Comparison of ENCODE assay signal across 18 cellular contexts in the genomic region with DNA sequence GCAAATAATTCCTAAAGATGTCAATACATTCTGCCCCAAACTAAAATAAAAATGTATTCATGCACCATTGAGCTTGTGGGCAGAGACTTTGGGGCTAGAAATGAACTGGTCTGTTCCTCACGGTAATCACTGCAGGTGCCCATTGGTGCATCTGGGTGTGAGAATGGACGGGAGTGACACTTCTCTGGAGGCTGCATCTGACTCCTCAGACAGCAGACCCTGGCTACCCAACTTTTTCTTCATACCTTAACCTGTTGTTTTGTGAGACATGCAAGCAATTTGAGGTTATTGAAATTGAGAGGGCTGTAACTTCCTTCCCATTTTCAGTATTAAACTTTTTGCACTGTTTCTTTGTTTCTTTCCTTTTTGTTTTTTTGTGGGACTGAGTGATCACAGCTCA.
DNase-seq lines count a peak whose midpoint lies in the region; ATAC-seq and TF ChIP-seq lines count a peak whose summit lies in the region.
"Had no signal": no experiment of that assay in that cellular context is flagged by ENCODE, and none has a peak within 500 bp of the region (broad histone marks: within the 10 kb centered on the region; RNA-seq: fewer than 3 reads in every experiment).

No MANE protein-coding gene starts in this region.

- H3K4me3 ChIP-seq in lower leg skin (ENCODE audit: low read depth, poor library complexity, severe bottlenecking): no peak overlapping the region
- H3K4me3 ChIP-seq: K562, mucosa of descending colon, psoas muscle had no signal

- no peaks in the 10 kb centered on the region for H3K9me3 Mint-ChIP-seq in activated B cell treated with CpG ODN at 0.5 μM for 24 hours
- H3K9me3 Mint-ChIP-seq: activated naive CD8-positive, alpha-beta T cell treated with anti-CD3 and anti-CD28 coated beads for 36 hours; CD8-positive, alpha-beta T cell; T-helper 1 cell treated with Interleukin-12 subunit alpha and Interleukin-12 subunit beta and Interleukin-4 antibody, amounts not matched to agents 30 μg/mL and 1 μg/mL, for 36 hours had no signal

- ATAC-seq in GM18907 (IDR thresholded peaks at IDR 0.05; ENCODE audit: unreplicated experiment) (peak; percentile 42), GM21528 (IDR thresholded peaks at IDR 0.05; ENCODE audit: low FRiP score, unreplicated experiment) (peak; percentile 52), HG03095 (IDR thresholded peaks at IDR 0.05; ENCODE audit: unreplicated experiment) (peak; percentile 28), activated B cell treated with CpG ODN at 0.5 μM for 24 hours (ENCODE audit: low read depth) (peak; percentile 59)
- ATAC-seq: CD8-positive, alpha-beta T cell; HCT116; K562; mucosa of descending colon; psoas muscle had no signal

- no peaks in the 10 kb centered on the region for H3K27me3 Mint-ChIP-seq in activated B cell treated with CpG ODN at 0.5 μM for 24 hours
- H3K27me3 Mint-ChIP-seq: activated naive CD8-positive, alpha-beta T cell treated with anti-CD3 and anti-CD28 coated beads for 36 hours had no signal

- POLR2A ChIA-PET in activated B cell treated with CpG ODN at 0.5 μM for 24 hours (lab: Charles Lee): interaction anchor here (0.6 kb wide), 2 partner anchors 21 to 867 kb away, joined by 3 to 7 read pairs; no protein-coding TSS in a partner anchor

- peak overlapping the region; percentile 80 for H3K27ac Mint-ChIP-seq in activated B cell treated with CpG ODN at 0.5 μM for 24 hours
- H3K27ac Mint-ChIP-seq: activated naive CD8-positive, alpha-beta T cell treated with anti-CD3 and anti-CD28 coated beads for 36 hours; CD8-positive, alpha-beta T cell; T-helper 1 cell treated with Interleukin-12 subunit alpha and Interleukin-12 subunit beta and Interleukin-4 antibody, amounts not matched to agents 30 μg/mL and 1 μg/mL, for 36 hours had no signal

- no peak for TF ChIP-seq CTCF in activated B cell treated with CpG ODN at 0.5 μM for 24 hours (IDR thresholded peaks at IDR 0.05)
- no peak for TF ChIP-seq CTCF in lower leg skin (IDR thresholded peaks at IDR 0.05)

- peaks cover 72% of the 10 kb centered on the region for H3K4me1 Mint-ChIP-seq in activated B cell treated with CpG ODN at 0.5 μM for 24 hours

- no peak for TF ChIP-seq POLR2A in lower leg skin (IDR thresholded peaks at IDR 0.05)

- DNase-seq in activated B cell treated with CpG ODN at 0.5 μM for 24 hours (no peak), SK-N-DZ (ENCODE audit: low spot score) (no peak), lower leg skin (ENCODE audit: low spot score in 2 of 2) (no peak), NCI-H748 (lab: John Stamatoyannopoulos, UW; ENCODE audit: unreplicated experiment) (no peak)
- DNase-seq in activated CD4-positive, alpha-beta T cell treated with anti-CD3 and anti-CD28 coated beads, Interleukin-2, amount 50 U/mL, for 4 hours: no peak
- DNase-seq: activated naive CD8-positive, alpha-beta T cell treated with anti-CD3 and anti-CD28 coated beads for 36 hours; CD8-positive, alpha-beta T cell; mucosa of descending colon; NCI-H2029 treated with DMSO at 0.1 percent for 48 hours; psoas muscle; stimulated activated CD4-positive, alpha-beta T cell treated with anti-CD3 and anti-CD28 coated beads, Interleukin-2, amount 100 ng/mL, for 24 hours; stimulated activated naive CD4-positive, alpha-beta T cell treated with Interleukin-2 at 50 U/mL for 16 hours had no signal

- H3K4me3 Mint-ChIP-seq in activated B cell treated with CpG ODN at 0.5 μM for 24 hours: peak overlapping the region; percentile 21
- H3K4me3 Mint-ChIP-seq: activated naive CD8-positive, alpha-beta T cell treated with anti-CD3 and anti-CD28 coated beads for 36 hours; CD8-positive, alpha-beta T cell; T-helper 1 cell treated with Interleukin-12 subunit alpha and Interleukin-12 subunit beta and Interleukin-4 antibody, amounts not matched to agents 30 μg/mL and 1 μg/mL, for 36 hours had no signal

- WGBS in lower leg skin, 2 donors: 69 to 81% methylated on average over 2 of the region's 2 CpGs

- H3K36me3 Mint-ChIP-seq in activated B cell treated with CpG ODN at 0.5 μM for 24 hours (ENCODE audit: low read depth): no peaks in the 10 kb centered on the region
- H3K36me3 Mint-ChIP-seq: activated naive CD8-positive, alpha-beta T cell treated with anti-CD3 and anti-CD28 coated beads for 36 hours; CD8-positive, alpha-beta T cell had no signal

- intact Hi-C loops in activated B cell treated with CpG ODN at 0.5 μM for 24 hours (cut with micrococcal nuclease) (loop anchor here (10.0 kb wide), 2 partner anchors 261 to 959 kb away; a partner anchor contains a TSS), lower leg skin (cut with DNase I; ENCODE audit: low total_unique reads) (no loop called here)

- CTCF ChIA-PET in activated B cell treated with CpG ODN at 0.5 μM for 24 hours (lab: Charles Lee): interaction anchor here (1.3 kb wide), 1 partner anchor 143 kb away, joined by 3 read pairs; no protein-coding TSS in a partner anchor
